Comparison of ENCODE assay signal across 12 cellular contexts in genomic region chr10:88131561-88132139, GRCh38.
DNase-seq lines count a peak whose midpoint lies in the region; ATAC-seq, FAIRE-seq and TF ChIP-seq lines count a peak whose summit lies in the region.
"Had no signal": no experiment of that assay in that cellular context is flagged by ENCODE, and none has a peak within 500 bp of the region (broad histone marks: within the 10 kb centered on the region; RNA-seq: fewer than 3 reads in every experiment).

No MANE protein-coding gene starts in this region.

- DNase-seq in A549 (ENCODE audit: low read depth in 1 of 2, low spot score in 1 of 2) (no peak), NCI-H1105 (lab: John Stamatoyannopoulos, UW) (peak; percentile 46), bronchial epithelial cell (ENCODE audit: low read depth) (peak; percentile 91), mesenchymal stem cell (no peak), iPS-NIHi7 (ENCODE audit: extremely low spot score) (no peak), dedifferentiated amniotic fluid mesenchymal stem cell (ENCODE audit: extremely low spot score) (no peak), colonic mucosa (no peak), hepatic stellate cell (ENCODE audit: low spot score) (no peak)
- DNase-seq: activated CD4-positive, alpha-beta T cell treated with anti-CD3 and anti-CD28 coated beads, Interleukin-2, amount 50 U/mL, for 1 hour; activated naive CD4-positive, alpha-beta T cell treated with anti-CD3 and anti-CD28 coated beads, Interleukin-2, amount 50 U/mL, for 16 hours; NCI-H2227 treated with DMSO at 0.1 percent for 48 hours had no signal

- H4K91ac ChIP-seq in mesenchymal stem cell (ENCODE audit: low read length), result no peak overlapping the region

- no peaks in the 10 kb centered on the region for H3K27me3 ChIP-seq in bronchial epithelial cell (ENCODE audit: control insufficient read depth, insufficient read depth, low read length)
- H3K27me3 ChIP-seq in mesenchymal stem cell (ENCODE audit: control insufficient read depth in 1 of 2, insufficient read depth in 1 of 2, low read length in 2 of 2), result no peaks in the 10 kb centered on the region
- H3K27me3 ChIP-seq in colonic mucosa, result no peaks in the 10 kb centered on the region

- TF ChIP-seq CTCF in A549 (IDR thresholded peaks at IDR 0.05) (no peak), bronchial epithelial cell (IDR thresholded peaks at IDR 0.05; ENCODE audit: insufficient read depth, low read length, severe bottlenecking) (peak; percentile 62), colonic mucosa (IDR thresholded peaks at IDR 0.05) (no peak)

- H3K4me1 ChIP-seq in A549 (no peaks in the 10 kb centered on the region), mesenchymal stem cell (ENCODE audit: control insufficient read depth, insufficient read depth, low read depth, low read length) (no peaks in the 10 kb centered on the region), colonic mucosa (no peaks in the 10 kb centered on the region)

- H3K36me3 ChIP-seq in bronchial epithelial cell (ENCODE audit: control insufficient read depth, insufficient read depth, low read length) (no peaks in the 10 kb centered on the region), mesenchymal stem cell (ENCODE audit: control insufficient read depth in 1 of 2, insufficient read depth in 2 of 2, low read depth in 1 of 2, low read length in 2 of 2) (no peaks in the 10 kb centered on the region), colonic mucosa (no peaks in the 10 kb centered on the region)

- intact Hi-C loops in colonic mucosa (cut with DNase I), result no loop called here

- POLR2A ChIA-PET in A549 (lab: Yijun Ruan, JAX), result no interaction called here

- H3K9ac ChIP-seq in mesenchymal stem cell (ENCODE audit: low read length), result no peak overlapping the region
- no peak overlapping the region for H3K9ac ChIP-seq in colonic mucosa (ENCODE audit: low read depth in 2 of 2, low read length in 2 of 2)

- no peaks in the 10 kb centered on the region for H3K79me1 ChIP-seq in mesenchymal stem cell (replicated peaks; ENCODE audit: low read length, poor library complexity, severe bottlenecking)

- 75% methylated on average over 7 of the region's 7 CpGs for WGBS in A549 (ENCODE audit: missing lambda C conversion rate)
- 77% methylated on average over 7 of the region's 7 CpGs for WGBS in mesenchymal stem cell

- H3K4me2 ChIP-seq in A549 (no peak overlapping the region), mesenchymal stem cell (ENCODE audit: low read length, poor library complexity, severe bottlenecking) (no peak overlapping the region)

- H3K27ac ChIP-seq in A549, result no peak overlapping the region
- no peak overlapping the region for H3K27ac ChIP-seq in mesenchymal stem cell (ENCODE audit: low read length, poor library complexity, severe bottlenecking)
- H3K27ac ChIP-seq in colonic mucosa, result no peak overlapping the region
- H3K27ac ChIP-seq: SK-N-MC had no signal

- H3K4me3 ChIP-seq in A549 (no peak overlapping the region), bronchial epithelial cell (ENCODE audit: low read depth, low read length) (no peak overlapping the region), mesenchymal stem cell (ENCODE audit: insufficient read depth in 1 of 2, low read depth in 1 of 2, low read length in 2 of 2) (no peak overlapping the region), colonic mucosa (no peak overlapping the region)
- H3K4me3 ChIP-seq: SK-N-MC had no signal

- TF ChIP-seq EP300 in A549 (IDR thresholded peaks at IDR 0.05), result no peak

- peak overlapping the region; percentile 87 for H4K8ac ChIP-seq in mesenchymal stem cell (ENCODE audit: low read length)

- no peak for TF ChIP-seq POLR2A in A549 (IDR thresholded peaks at IDR 0.05; ENCODE audit: low read length)

- no peak overlapping the region for H3K14ac ChIP-seq in mesenchymal stem cell (ENCODE audit: low read length in 2 of 2)

- ATAC-seq in A549, result peak; percentile 39 to 47; a peak in 2 of 6 replicates

- H3K23ac ChIP-seq in mesenchymal stem cell (ENCODE audit: low read length in 2 of 2), result no peak overlapping the region

- H2BK15ac ChIP-seq in mesenchymal stem cell (ENCODE audit: low read depth, poor library complexity, severe bottlenecking), result no peak overlapping the region

- no peak overlapping the region for H2AK5ac ChIP-seq in mesenchymal stem cell (ENCODE audit: low read length, severe bottlenecking)

- H2BK120ac ChIP-seq in mesenchymal stem cell (ENCODE audit: low read depth, low read length), result no peak overlapping the region

- no peak overlapping the region for H2BK5ac ChIP-seq in mesenchymal stem cell (ENCODE audit: low read depth, low read length, poor library complexity, severe bottlenecking)

- no peak overlapping the region for H2BK12ac ChIP-seq in mesenchymal stem cell (ENCODE audit: low read length in 2 of 2)

- FAIRE-seq in A549 (lab: Jason Lieb, UNC) (no peak), bronchial epithelial cell (lab: Jason Lieb, UNC) (peak; percentile 7)

- no peaks in the 10 kb centered on the region for H3K9me3 ChIP-seq in A549
- H3K9me3 ChIP-seq in mesenchymal stem cell (ENCODE audit: control insufficient read depth, low read length), result no peaks in the 10 kb centered on the region
- no peaks in the 10 kb centered on the region for H3K9me3 ChIP-seq in colonic mucosa

- peak overlapping the region in 1 of 2 experiments; percentile 47 for H3K4ac ChIP-seq in mesenchymal stem cell (ENCODE audit: low read depth in 1 of 2, low read length in 2 of 2)

- TF ChIP-seq RAD21 in A549 (conservative IDR thresholded peaks at IDR 0.05 in 1 of 2, IDR thresholded peaks at IDR 0.05 in 1 of 2), result no peak

- H3K18ac ChIP-seq in mesenchymal stem cell (ENCODE audit: low read depth in 1 of 2, low read length in 2 of 2), result no peak overlapping the region

- no peak overlapping the region for H2AFZ ChIP-seq in mesenchymal stem cell (ENCODE audit: low read depth, low read length)

- CTCF ChIA-PET in A549 (lab: Yijun Ruan, JAX), result no interaction called here

TF ChIP-seq in A549, 52 proteins besides CTCF, POLR2A, EP300 and RAD21:
- TF ChIP-seq REST (IDR thresholded peaks at IDR 0.05), result no peak
TF ChIP-seq in A549: peak in this region for 0.

Comparison
In these comparisons a context has a peak if more than half of its experiments do, and no peak if none do; other contexts are left out.
1. DNase-seq: peak in NCI-H1105 (single experiment) and bronchial epithelial cell (single experiment); none in A549 (0 of 2), mesenchymal stem cell (single experiment), iPS-NIHi7 (single experiment), dedifferentiated amniotic fluid mesenchymal stem cell (single experiment), colonic mucosa (single experiment) and hepatic stellate cell (single experiment).